In genomic region chr22:36375071-36375980, GRCh38 we compare ENCODE assay signal across 8 cellular contexts. TPM values are rescaled to one million over a fixed set of nuclear protein-coding genes. Genes with fewer than 3 reads are reported as not detected.
A peak's percentile ranks its signal among the peaks of the same experiment; 100 is the strongest.
DNase-seq lines count a peak whose midpoint lies in the region; ATAC-seq, FAIRE-seq and TF ChIP-seq lines count a peak whose summit lies in the region.

No MANE protein-coding gene starts in this region.

- H3K27me3 ChIP-seq in HepG2 (ENCODE audit: control insufficient read depth in 1 of 2, insufficient read depth in 2 of 2, low read length in 2 of 2): no peaks in the 10 kb centered on the region
- no peaks in the 10 kb centered on the region for H3K27me3 ChIP-seq in thymus (ENCODE audit: control insufficient read depth, insufficient read depth)

- peaks cover 9 to 25% of the 10 kb centered on the region in 2 experiments for H3K36me3 ChIP-seq in HepG2 (replicated peaks in 1 of 2; ENCODE audit: control insufficient read depth in 1 of 2, insufficient read depth in 2 of 2, low read length in 2 of 2)
- peaks cover 24% of the 10 kb centered on the region for H3K36me3 ChIP-seq in thymus (ENCODE audit: control insufficient read depth, insufficient read depth)

- H3K27ac ChIP-seq in HepG2 (ENCODE audit: extremely low read length, insufficient read depth, low read length) (no peak overlapping the region), thymus (ENCODE audit: low read depth) (peak overlapping the region; percentile 80)

- POLR2A ChIA-PET in activated CD4-positive, alpha-beta T cell treated with anti-CD3 and anti-CD28 coated beads, Interleukin-2, amount 10 ng/mL, durations not matched to agents 7 days and 5 days (lab: Charles Lee): interaction anchor here (0.8 to 1.2 kb wide), 2 partner anchors 8 to 10 kb away, joined by 3 to 6 read pairs; no protein-coding TSS in a partner anchor
- POLR2A ChIA-PET in activated naive CD8-positive, alpha-beta T cell treated with anti-CD3 and anti-CD28 coated beads, Interleukin-2, amount 10 ng/mL, durations not matched to agents 7 days and 5 days (lab: Charles Lee): interaction anchor here (0.6 to 11.1 kb wide), 6 partner anchors 10 to 815 kb away, joined by 3 to 132 read pairs (median 3); partner anchors contain the start of gene MYH9
- POLR2A ChIA-PET in HepG2 (lab: Yijun Ruan, JAX): interaction anchor here (1.1 to 1.2 kb wide), 2 partner anchors 11 to 32 kb away, joined by 3 read pairs; no protein-coding TSS in a partner anchor

- no peak overlapping the region for H2AFZ ChIP-seq in HepG2 (ENCODE audit: low read length)

- peaks cover 94% of the 10 kb centered on the region for H3K4me1 Mint-ChIP-seq in activated CD4-positive, alpha-beta T cell treated with anti-CD3 and anti-CD28 coated beads, Interleukin-2, amount 10 ng/mL, durations not matched to agents 7 days and 5 days
- peaks cover 86% of the 10 kb centered on the region for H3K4me1 Mint-ChIP-seq in activated naive CD8-positive, alpha-beta T cell treated with anti-CD3 and anti-CD28 coated beads, Interleukin-2, amount 10 ng/mL, durations not matched to agents 7 days and 5 days

- BruUV-seq in HepG2 (replicated peaks; lab: Mats Ljungman, UMichigan): no TSS peak

- intact Hi-C loops in HepG2 (cut with micrococcal nuclease; ENCODE audit: unreplicated experiment): no loop called here

- no peak for FAIRE-seq in HepG2 (lab: Jason Lieb, UNC)
- FAIRE-seq in urothelium cell line (lab: Jason Lieb, UNC): no peak

- no peak overlapping the region for H3K4me3 ChIP-seq in HepG2 (replicated peaks in 1 of 3; ENCODE audit: insufficient read depth in 1 of 3, low read depth in 2 of 3, low read length in 3 of 3)
- no peak overlapping the region for H3K4me3 ChIP-seq in thymus (ENCODE audit: low read length)

- ATAC-seq in activated naive CD8-positive, alpha-beta T cell treated with anti-CD3 and anti-CD28 coated beads, Interleukin-2, amount 10 ng/mL, durations not matched to agents 7 days and 5 days (ENCODE audit: low read depth): no peak
- ATAC-seq in HepG2 (no peak), GM18870 (IDR thresholded peaks at IDR 0.05; ENCODE audit: unreplicated experiment) (no peak)

- H3K9me3 Mint-ChIP-seq in activated CD4-positive, alpha-beta T cell treated with anti-CD3 and anti-CD28 coated beads, Interleukin-2, amount 10 ng/mL, durations not matched to agents 7 days and 5 days: no peaks in the 10 kb centered on the region
- H3K9me3 Mint-ChIP-seq in activated naive CD8-positive, alpha-beta T cell treated with anti-CD3 and anti-CD28 coated beads, Interleukin-2, amount 10 ng/mL, durations not matched to agents 7 days and 5 days: no peaks in the 10 kb centered on the region

- peak overlapping the region; percentile 86 for H3K27ac Mint-ChIP-seq in activated CD4-positive, alpha-beta T cell treated with anti-CD3 and anti-CD28 coated beads, Interleukin-2, amount 10 ng/mL, durations not matched to agents 7 days and 5 days
- peak overlapping the region; percentile 83 for H3K27ac Mint-ChIP-seq in activated naive CD8-positive, alpha-beta T cell treated with anti-CD3 and anti-CD28 coated beads, Interleukin-2, amount 10 ng/mL, durations not matched to agents 7 days and 5 days

- TF ChIP-seq EP300 in HepG2 (IDR thresholded peaks at IDR 0.05; ENCODE audit: low read depth in 2 of 2, low read length in 2 of 2) (no peak), HepG2 (CRISPR knock-in tag; IDR thresholded peaks at IDR 0.05; ENCODE audit: borderline replicate concordance) (no peak)

- H3K79me2 ChIP-seq in HepG2 (ENCODE audit: insufficient read depth, low read length): peaks cover 95% of the 10 kb centered on the region

- no peak for TF ChIP-seq POLR2A in HepG2 (IDR thresholded peaks at IDR 0.05; ENCODE audit: insufficient read depth in 1 of 2, low read depth in 2 of 2, low read length in 2 of 2)

- H3K9ac ChIP-seq in HepG2 (ENCODE audit: insufficient read depth, low read depth, low read length): no peak overlapping the region

- CTCF ChIA-PET in activated CD4-positive, alpha-beta T cell treated with anti-CD3 and anti-CD28 coated beads, Interleukin-2, amount 10 ng/mL, durations not matched to agents 7 days and 5 days (lab: Charles Lee): interaction anchor here (1.0 to 2.0 kb wide), 4 partner anchors 10 to 36 kb away, joined by 4 to 9 read pairs (median 4); no protein-coding TSS in a partner anchor
- CTCF ChIA-PET in HepG2 (lab: Yijun Ruan, JAX; ENCODE audit: low intra/inter-chr PET ratio, low total read pairs): no interaction called here

- no peak for DNase-seq in activated CD4-positive, alpha-beta T cell treated with anti-CD3 and anti-CD28 coated beads, Interleukin-2, amount 10 ng/mL, durations not matched to agents 7 days and 5 days
- DNase-seq in activated CD4-positive, alpha-beta T cell treated with anti-CD3 and anti-CD28 coated beads for 1 hour: no peak
- DNase-seq in activated naive CD8-positive, alpha-beta T cell treated with anti-CD3 and anti-CD28 coated beads, Interleukin-2, amount 10 ng/mL, durations not matched to agents 7 days and 5 days: no peak
- DNase-seq in HepG2 (ENCODE audit: low spot score) (no peak), urothelium cell line (ENCODE audit: low spot score) (no peak), HT-29 (ENCODE audit: low spot score) (no peak)

- H3K4me1 ChIP-seq in HepG2 (ENCODE audit: insufficient read depth, low read length) (peaks cover 49% of the 10 kb centered on the region), thymus (ENCODE audit: control insufficient read depth, insufficient read depth, low read length) (peaks cover 78% of the 10 kb centered on the region)

- H3K9me3 ChIP-seq in HepG2 (ENCODE audit: low read length) (no peaks in the 10 kb centered on the region), thymus (ENCODE audit: control insufficient read depth) (no peaks in the 10 kb centered on the region)

- H3K27me3 Mint-ChIP-seq in activated CD4-positive, alpha-beta T cell treated with anti-CD3 and anti-CD28 coated beads, Interleukin-2, amount 10 ng/mL, durations not matched to agents 7 days and 5 days: no peaks in the 10 kb centered on the region
- no peaks in the 10 kb centered on the region for H3K27me3 Mint-ChIP-seq in activated naive CD8-positive, alpha-beta T cell treated with anti-CD3 and anti-CD28 coated beads, Interleukin-2, amount 10 ng/mL, durations not matched to agents 7 days and 5 days

- 98% methylated on average over 5 of the region's 9 CpGs for WGBS in HepG2 (ENCODE audit: low lambda C conversion rate)
- 94% methylated on average over 9 of the region's 9 CpGs for WGBS in thymus

- in situ Hi-C loops in HepG2 (cut with HindIII; ENCODE audit: extremely low pct_ligation_motif_present, low pct_unique_long_range_greater_than_20kb): no loop called here

- peaks cover 40% of the 10 kb centered on the region for H4K20me1 ChIP-seq in HepG2 (ENCODE audit: insufficient read depth, low read length)

- peaks cover 85% of the 10 kb centered on the region for H3K36me3 Mint-ChIP-seq in activated CD4-positive, alpha-beta T cell treated with anti-CD3 and anti-CD28 coated beads, Interleukin-2, amount 10 ng/mL, durations not matched to agents 7 days and 5 days (ENCODE audit: low read depth)
- peaks cover 48% of the 10 kb centered on the region for H3K36me3 Mint-ChIP-seq in activated naive CD8-positive, alpha-beta T cell treated with anti-CD3 and anti-CD28 coated beads, Interleukin-2, amount 10 ng/mL, durations not matched to agents 7 days and 5 days

- H3K4me2 ChIP-seq in HepG2 (ENCODE audit: low read depth, low read length): no peak overlapping the region

- TF ChIP-seq CTCF in HepG2 (CRISPR knock-in tag; IDR thresholded peaks at IDR 0.05): no peak

- peak overlapping the region; percentile 36 for H3K4me3 Mint-ChIP-seq in activated CD4-positive, alpha-beta T cell treated with anti-CD3 and anti-CD28 coated beads, Interleukin-2, amount 10 ng/mL, durations not matched to agents 7 days and 5 days
- H3K4me3 Mint-ChIP-seq in activated naive CD8-positive, alpha-beta T cell treated with anti-CD3 and anti-CD28 coated beads, Interleukin-2, amount 10 ng/mL, durations not matched to agents 7 days and 5 days: peak overlapping the region; percentile 49

- no peak for TF ChIP-seq RAD21 in HepG2 (CRISPR knock-in tag; IDR thresholded peaks at IDR 0.05)

RNA-seq across cellular contexts. Expression of gene MYH9, which starts 12.4 kb away (rescaled TPM):
- 1,000 to 10,000 TPM in 1 of 2 experiments, 100 to 1,000 TPM in 1; 881 to 1,009 TPM for total RNA-seq in activated CD4-positive, alpha-beta T cell treated with anti-CD3 and anti-CD28 coated beads, Interleukin-2, amount 10 ng/mL, durations not matched to agents 7 days and 5 days
- 100 to 1,000 TPM; 803 to 821 TPM for total RNA-seq in activated naive CD8-positive, alpha-beta T cell treated with anti-CD3 and anti-CD28 coated beads, Interleukin-2, amount 10 ng/mL, durations not matched to agents 7 days and 5 days
- 98.5 and 125 TPM in 2 replicates for total RNA-seq in HepG2 (2016; rRNA removed; fragmentation: Illumina TruSeq; extraction: Trizol)
- total RNA-seq in HepG2 (2016; cell fraction: cytosol; rRNA removed; fragmentation: Illumina TruSeq; extraction: Trizol; ENCODE audit: low read depth): 28.5 and 28.7 TPM in 2 replicates
- 92.9 and 102 TPM in 2 replicates for total RNA-seq in HepG2 (2016; cell fraction: insoluble cytoplasmic fraction; rRNA removed; fragmentation: Illumina TruSeq; extraction: Trizol)
- 39.3 and 47.1 TPM in 2 replicates for total RNA-seq in HepG2 (2016; cell fraction: membrane; rRNA removed; fragmentation: Illumina TruSeq; extraction: Trizol)
- 73.0 and 81.6 TPM in 2 replicates for total RNA-seq in HepG2 (2016; cell fraction: nucleus; rRNA removed; fragmentation: Illumina TruSeq; extraction: Trizol)
- 50.7 and 60.6 TPM in 2 replicates for polyA plus RNA-seq in HepG2 (2011; rRNA removed)
- 31.6 and 39.3 TPM in 2 replicates for polyA plus RNA-seq in HepG2 (2011; cell fraction: cytosol; rRNA removed)
- 68.4 and 91.3 TPM in 2 replicates for polyA plus RNA-seq in HepG2 (2011; cell fraction: nucleus; rRNA removed)
- 88.3 and 93.4 TPM in 2 replicates for polyA plus RNA-seq in HepG2 (2012)
- 3.6 and 4.2 TPM in 2 replicates for polyA plus RNA-seq in HepG2 (2016; cell fraction: cytosol; fragmentation: Illumina TruSeq; extraction: Trizol; ENCODE audit: low read depth)
- polyA plus RNA-seq in HepG2 (2016; cell fraction: insoluble cytoplasmic fraction; fragmentation: Illumina TruSeq; extraction: Trizol; ENCODE audit: low read depth): 72.0 and 110 TPM in 2 replicates
- polyA plus RNA-seq in HepG2 (2016; cell fraction: membrane; fragmentation: Illumina TruSeq; extraction: Trizol; ENCODE audit: low read depth): 8.1 and 11.6 TPM in 2 replicates
- polyA plus RNA-seq in HepG2 (2016; cell fraction: nucleus; fragmentation: Illumina TruSeq; extraction: Trizol; ENCODE audit: insufficient read depth, low read depth): 106 and 113 TPM in 2 replicates
- 124 and 180 TPM in 2 replicates for polyA minus RNA-seq in HepG2 (2011; rRNA and poly(A)+ RNA removed; ENCODE audit: low replicate concordance)
- polyA minus RNA-seq in HepG2 (2011; cell fraction: cytosol; rRNA and poly(A)+ RNA removed): 125 and 176 TPM in 2 replicates
- 61.9 and 97.5 TPM in 2 replicates for polyA minus RNA-seq in HepG2 (2011; cell fraction: nucleus; rRNA and poly(A)+ RNA removed)
- polyA plus RNA-seq in thymus: 155 TPM
- 258 and 259 TPM in 2 replicates for total RNA-seq in HT-29 (2014; rRNA removed; shearing (Covaris generic))
